In the genomic region with DNA sequence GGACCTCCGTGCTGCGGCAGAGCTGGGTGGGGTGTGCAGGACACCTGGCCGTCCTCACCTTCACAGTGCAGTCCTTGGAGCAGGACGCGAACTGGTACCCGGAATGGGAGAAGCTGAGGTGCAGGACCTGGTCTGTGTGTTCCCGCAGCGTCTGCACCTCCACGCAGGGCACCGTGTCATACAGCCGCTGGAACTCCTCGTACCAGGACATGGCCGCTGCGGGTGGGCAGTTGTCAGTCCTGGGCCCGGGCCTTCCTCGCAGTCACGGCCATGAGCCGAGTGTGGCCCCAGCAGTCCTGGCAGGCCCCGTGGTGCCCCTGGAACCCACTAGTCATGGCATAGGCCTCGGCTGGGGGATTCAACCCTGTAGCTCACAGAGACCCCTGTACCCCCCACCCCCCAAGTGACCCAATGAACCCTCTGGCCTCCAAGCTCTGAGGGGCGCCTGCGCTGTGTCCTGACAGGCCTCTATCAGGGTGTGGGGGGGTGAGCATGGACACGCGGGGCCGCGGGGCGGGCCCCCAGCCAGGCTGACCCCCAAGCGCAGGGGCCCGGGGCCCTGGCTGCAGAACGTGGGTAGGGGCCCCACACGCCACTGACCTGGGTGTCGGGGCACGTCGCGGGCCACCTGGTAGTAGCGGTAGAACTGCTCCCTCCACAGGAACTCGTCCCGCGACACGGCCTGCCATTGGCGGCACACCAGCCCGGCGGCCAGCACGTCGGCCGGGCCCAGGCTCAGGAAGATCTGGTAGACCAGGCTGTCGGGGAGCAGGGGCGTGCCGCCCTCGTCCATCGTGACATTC, we compare ENCODE assay signal across 8 cellular contexts. TPM values are rescaled to one million over a fixed set of nuclear protein-coding genes. Genes with fewer than 3 reads are reported as not detected.
A peak's percentile ranks its signal among the peaks of the same experiment; 100 is the strongest.
DNase-seq lines count a peak whose midpoint lies in the region; ATAC-seq and TF ChIP-seq lines count a peak whose summit lies in the region.

No MANE protein-coding gene starts in this region.

- ATAC-seq in HG03025 (IDR thresholded peaks at IDR 0.05; ENCODE audit: low FRiP score, unreplicated experiment) (peak; percentile 9), SK-N-SH treated with all-trans-retinoic acid at 6 μM for 48 hours (peak; percentile 42), aorta (ENCODE audit: low FRiP score) (peak; percentile 4)

- intact Hi-C loops in aorta (cut with DNase I), result loop anchor here (2.0 to 10.0 kb wide), 5 partner anchors 59 to 159 kb away; partner anchors contain the start of genes TRAF2 (in 2 of the 2), AJM1 (in 1 of the 2), MAMDC4 (in 1 of the 2) and TMEM141 (in 1 of the 2)

- H3K9me3 ChIP-seq in ectodermal cell (ENCODE audit: control insufficient read depth, low read length) (no peaks in the 10 kb centered on the region), muscle layer of colon (ENCODE audit: low read length) (no peaks in the 10 kb centered on the region), aorta (ENCODE audit: control insufficient read depth, low read length) (no peaks in the 10 kb centered on the region)

- H3K36me3 ChIP-seq in ectodermal cell (ENCODE audit: control insufficient read depth, insufficient read depth, low read length), result peaks cover 34% of the 10 kb centered on the region
- peaks cover 32% of the 10 kb centered on the region for H3K36me3 ChIP-seq in muscle layer of colon (ENCODE audit: insufficient read depth, low read length)
- H3K36me3 ChIP-seq in aorta (ENCODE audit: control insufficient read depth in 1 of 2, insufficient read depth in 2 of 2, low read length in 1 of 2), result peaks cover 0 to 11% of the 10 kb centered on the region in 2 donors

- H3K27ac ChIP-seq in ectodermal cell (ENCODE audit: insufficient read depth, low read depth, low read length, poor library complexity, severe bottlenecking) (peak overlapping the region; percentile 50), muscle layer of colon (ENCODE audit: low read depth, low read length) (peak overlapping the region; percentile 70), aorta (ENCODE audit: low read depth in 1 of 2, low read length in 2 of 2) (peak overlapping the region in 1 of 2 donors; percentile 14)

- peak overlapping the region; percentile 69 for H3K4me3 ChIP-seq in ectodermal cell (ENCODE audit: insufficient read depth, low read depth, low read length)
- peak overlapping the region; percentile 75 to 76 for H3K4me3 ChIP-seq in muscle layer of colon (ENCODE audit: low read depth in 1 of 2, low read length in 2 of 2)
- H3K4me3 ChIP-seq in aorta (ENCODE audit: low read length in 2 of 2), result peak overlapping the region; percentile 72 to 76

- 37% methylated on average over 51 of the region's 51 CpGs for WGBS in ectodermal cell, 2 experiments
- WGBS in aorta, 2 donors, result 26 to 27% methylated on average over 50 to 51 of the region's 51 CpGs

- H3K9ac ChIP-seq in muscle layer of colon (ENCODE audit: low read length), result no peak overlapping the region

- DNase-seq in stimulated activated CD4-positive, alpha-beta T cell treated with anti-CD3 and anti-CD28 coated beads, Interleukin-1b, Interleukin-23, amount 100 ng/mL, for 48 hours, result peak; percentile 37
- DNase-seq in stimulated activated CD4-positive, alpha-beta T cell treated with anti-CD3 and anti-CD28 coated beads, Interleukin-12 subunit alpha, Interleukin-12 subunit beta, amount 100 ng/mL, for 4 hours, result no peak
- DNase-seq in aorta (peak; percentile 69 to 85), OCI-M2 (lab: John Stamatoyannopoulos, UW; ENCODE audit: unreplicated experiment) (no peak)

- H3K4me1 ChIP-seq in ectodermal cell (ENCODE audit: control insufficient read depth, insufficient read depth, low read length) (peaks cover 15% of the 10 kb centered on the region), muscle layer of colon (ENCODE audit: insufficient read depth, low read length) (peaks cover 12% of the 10 kb centered on the region), aorta (ENCODE audit: control insufficient read depth in 1 of 2, insufficient read depth in 2 of 2, low read length in 2 of 2) (no peaks in the 10 kb centered on the region)

- H3K27me3 ChIP-seq in ectodermal cell (ENCODE audit: control insufficient read depth, insufficient read depth, low read length, poor library complexity, severe bottlenecking), result no peaks in the 10 kb centered on the region
- no peaks in the 10 kb centered on the region for H3K27me3 ChIP-seq in muscle layer of colon (ENCODE audit: control insufficient read depth in 1 of 2, insufficient read depth in 2 of 2, low read length in 2 of 2)
- H3K27me3 ChIP-seq in aorta (ENCODE audit: control insufficient read depth in 1 of 2, insufficient read depth in 2 of 2, low read length in 1 of 2), result no peaks in the 10 kb centered on the region

TF ChIP-seq in SK-N-SH treated with all-trans-retinoic acid at 6 μM for 48 hours, 23 proteins besides CTCF, POLR2A, EP300 and RAD21 (continues in another document):
- TF ChIP-seq, protein P1, sequence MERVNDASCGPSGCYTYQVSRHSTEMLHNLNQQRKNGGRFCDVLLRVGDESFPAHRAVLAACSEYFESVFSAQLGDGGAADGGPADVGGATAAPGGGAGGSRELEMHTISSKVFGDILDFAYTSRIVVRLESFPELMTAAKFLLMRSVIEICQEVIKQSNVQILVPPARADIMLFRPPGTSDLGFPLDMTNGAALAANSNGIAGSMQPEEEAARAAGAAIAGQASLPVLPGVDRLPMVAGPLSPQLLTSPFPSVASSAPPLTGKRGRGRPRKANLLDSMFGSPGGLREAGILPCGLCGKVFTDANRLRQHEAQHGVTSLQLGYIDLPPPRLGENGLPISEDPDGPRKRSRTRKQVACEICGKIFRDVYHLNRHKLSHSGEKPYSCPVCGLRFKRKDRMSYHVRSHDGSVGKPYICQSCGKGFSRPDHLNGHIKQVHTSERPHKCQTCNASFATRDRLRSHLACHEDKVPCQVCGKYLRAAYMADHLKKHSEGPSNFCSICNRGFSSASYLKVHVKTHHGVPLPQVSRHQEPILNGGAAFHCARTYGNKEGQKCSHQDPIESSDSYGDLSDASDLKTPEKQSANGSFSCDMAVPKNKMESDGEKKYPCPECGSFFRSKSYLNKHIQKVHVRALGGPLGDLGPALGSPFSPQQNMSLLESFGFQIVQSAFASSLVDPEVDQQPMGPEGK (CRISPR knock-in tag; IDR thresholded peaks at IDR 0.05; ENCODE audit: borderline replicate concordance), result no peak
- TF ChIP-seq PPARA (CRISPR knock-in tag; IDR thresholded peaks at IDR 0.05; ENCODE audit: borderline replicate concordance), result no peak
- TF ChIP-seq TOX (CRISPR knock-in tag; IDR thresholded peaks at IDR 0.05; ENCODE audit: borderline replicate concordance), result no peak
- TF ChIP-seq, protein P2, sequence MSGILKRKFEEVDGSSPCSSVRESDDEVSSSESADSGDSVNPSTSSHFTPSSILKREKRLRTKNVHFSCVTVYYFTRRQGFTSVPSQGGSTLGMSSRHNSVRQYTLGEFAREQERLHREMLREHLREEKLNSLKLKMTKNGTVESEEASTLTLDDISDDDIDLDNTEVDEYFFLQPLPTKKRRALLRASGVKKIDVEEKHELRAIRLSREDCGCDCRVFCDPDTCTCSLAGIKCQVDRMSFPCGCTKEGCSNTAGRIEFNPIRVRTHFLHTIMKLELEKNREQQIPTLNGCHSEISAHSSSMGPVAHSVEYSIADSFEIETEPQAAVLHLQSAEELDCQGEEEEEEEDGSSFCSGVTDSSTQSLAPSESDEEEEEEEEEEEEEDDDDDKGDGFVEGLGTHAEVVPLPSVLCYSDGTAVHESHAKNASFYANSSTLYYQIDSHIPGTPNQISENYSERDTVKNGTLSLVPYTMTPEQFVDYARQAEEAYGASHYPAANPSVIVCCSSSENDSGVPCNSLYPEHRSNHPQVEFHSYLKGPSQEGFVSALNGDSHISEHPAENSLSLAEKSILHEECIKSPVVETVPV (CRISPR knock-in tag; IDR thresholded peaks at IDR 0.05), result no peak
- no peak for TF ChIP-seq ZNF8 (CRISPR knock-in tag; IDR thresholded peaks at IDR 0.05)
- no peak for TF ChIP-seq ZC3H10 (CRISPR knock-in tag; IDR thresholded peaks at IDR 0.05)
- no peak for TF ChIP-seq ARNTL (CRISPR knock-in tag; IDR thresholded peaks at IDR 0.05; ENCODE audit: borderline replicate concordance, low read depth)
- no peak for TF ChIP-seq OSR1 (CRISPR knock-in tag; IDR thresholded peaks at IDR 0.05)
- no peak for TF ChIP-seq GLIS3 (CRISPR knock-in tag; IDR thresholded peaks at IDR 0.05)
- no peak for TF ChIP-seq TCF4 (CRISPR knock-in tag; IDR thresholded peaks at IDR 0.05; ENCODE audit: borderline replicate concordance)
- TF ChIP-seq ESRRG (CRISPR knock-in tag; IDR thresholded peaks at IDR 0.05), result no peak
- TF ChIP-seq ZNF70 (CRISPR knock-in tag; IDR thresholded peaks at IDR 0.05), result no peak
- no peak for TF ChIP-seq ZNF565 (CRISPR knock-in tag; conservative IDR thresholded peaks at IDR 0.05; ENCODE audit: low read depth)
- TF ChIP-seq SNAI2 (CRISPR knock-in tag; IDR thresholded peaks at IDR 0.05), result no peak
- TF ChIP-seq BACH2 (CRISPR knock-in tag; IDR thresholded peaks at IDR 0.05; ENCODE audit: borderline replicate concordance), result no peak

RNA-seq across cellular contexts. Expression of gene FBXW5, which starts 1.0 kb away (rescaled TPM):
- 52.7 TPM for polyA plus RNA-seq in ectodermal cell (2013, experiment 1 of 4)
- 54.9 TPM for polyA plus RNA-seq in ectodermal cell (2013, experiment 2 of 4)
- 40.9 TPM for polyA plus RNA-seq in ectodermal cell (2013, experiment 3 of 4)
- 48.6 TPM for polyA plus RNA-seq in ectodermal cell (2013, experiment 4 of 4)
- total RNA-seq in aorta, result 100 to 1,000 TPM in 1 of 2 donors, 10 to 100 TPM in 1; 92.5 to 107 TPM
- polyA plus RNA-seq in aorta, result 100 to 1,000 TPM; 111 to 191 TPM

RNA-seq across cellular contexts. Expression of gene C8G, which starts 1.6 kb away (rescaled TPM):
- polyA plus RNA-seq in ectodermal cell (2013, experiment 1 of 4), result not detected
- not detected for polyA plus RNA-seq in ectodermal cell (2013, experiment 2 of 4)
- not detected for polyA plus RNA-seq in ectodermal cell (2013, experiment 3 of 4)
- not detected for polyA plus RNA-seq in ectodermal cell (2013, experiment 4 of 4)
- total RNA-seq in aorta, result 1 to 10 TPM in 1 of 2 donors, under 1 TPM in 1; 0.90 to 1.1 TPM
- 1 to 10 TPM; 1.8 to 3.1 TPM for polyA plus RNA-seq in aorta

RNA-seq across cellular contexts. Expression of gene LCN12, which starts 8.6 kb away (rescaled TPM):
- not detected for polyA plus RNA-seq in ectodermal cell (2013, experiment 1 of 4)
- polyA plus RNA-seq in ectodermal cell (2013, experiment 2 of 4), result 0.78 TPM
- 0.64 TPM for polyA plus RNA-seq in ectodermal cell (2013, experiment 3 of 4)
- polyA plus RNA-seq in ectodermal cell (2013, experiment 4 of 4), result 0.77 TPM
- 1 to 10 TPM in 1 of 2 donors, under 1 TPM in 1; 0.71 to 1.6 TPM for total RNA-seq in aorta
- 1 to 10 TPM in 1 of 2 donors, not detected in 1; 3.3 TPM for polyA plus RNA-seq in aorta

RNA-seq across cellular contexts. Expression of gene PTGDS, which starts 33.8 kb away (rescaled TPM):
- not detected for polyA plus RNA-seq in ectodermal cell (2013, experiment 1 of 4)
- polyA plus RNA-seq in ectodermal cell (2013, experiment 2 of 4), result 0.57 TPM
- 1.0 TPM for polyA plus RNA-seq in ectodermal cell (2013, experiment 3 of 4)
- polyA plus RNA-seq in ectodermal cell (2013, experiment 4 of 4), result 1.2 TPM
- total RNA-seq in aorta, result 100 to 1,000 TPM; 128 to 145 TPM
- polyA plus RNA-seq in aorta, result 10 to 100 TPM; 12.2 to 13.9 TPM

RNA-seq across cellular contexts. Expression of gene LCNL1, which starts 39.3 kb away (rescaled TPM):
- 0.24 TPM for polyA plus RNA-seq in ectodermal cell (2013, experiment 1 of 4)
- 0.07 TPM for polyA plus RNA-seq in ectodermal cell (2013, experiment 2 of 4)
- not detected for polyA plus RNA-seq in ectodermal cell (2013, experiment 3 of 4)
- polyA plus RNA-seq in ectodermal cell (2013, experiment 4 of 4), result 0.32 TPM
- 1 to 10 TPM in 1 of 2 donors, under 1 TPM in 1; 0.36 to 1.1 TPM for total RNA-seq in aorta
- polyA plus RNA-seq in aorta, result under 1 TPM in 1 of 2 donors, not detected in 1; 0.15 TPM

Comparison
In these comparisons a context has a peak if more than half of its experiments do, and no peak if none do; other contexts are left out.
1. DNase-seq: peak in stimulated activated CD4-positive, alpha-beta T cell treated with anti-CD3 and anti-CD28 coated beads, Interleukin-1b, Interleukin-23, amount 100 ng/mL, for 48 hours (single experiment) and aorta (2 of 2); none in stimulated activated CD4-positive, alpha-beta T cell treated with anti-CD3 and anti-CD28 coated beads, Interleukin-12 subunit alpha, Interleukin-12 subunit beta, amount 100 ng/mL, for 4 hours (single experiment) and OCI-M2 (single experiment).
2. Peak in every context shown above with its lines, with median percentiles within 50 percentile points of each other: ATAC-seq and H3K4me3 ChIP-seq.